In the genomic region with DNA sequence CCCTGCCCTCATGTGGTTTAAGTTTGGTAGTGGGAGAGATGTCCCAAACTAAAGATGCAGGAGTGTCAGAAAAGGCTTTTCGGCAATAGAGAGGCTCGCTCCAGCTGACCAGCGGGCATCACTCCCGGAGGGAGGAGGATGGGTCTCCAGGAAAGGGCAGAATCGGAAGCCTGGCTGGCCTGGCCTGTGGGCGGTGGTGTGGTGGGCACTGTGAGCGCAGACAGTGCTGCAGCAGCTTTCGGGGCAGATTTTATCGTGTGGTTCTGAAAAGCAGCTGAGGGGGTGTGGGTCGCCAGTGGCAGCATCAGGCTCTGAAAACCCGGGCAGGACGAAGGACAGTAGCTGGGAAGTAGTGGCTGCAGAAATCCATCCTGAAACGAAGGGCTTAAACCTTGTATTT, we compare ENCODE assay signal across 23 cellular contexts. TPM values are rescaled to one million over a fixed set of nuclear protein-coding genes. Genes with fewer than 3 reads are reported as not detected.
DNase-seq lines count a peak whose midpoint lies in the region; ATAC-seq and TF ChIP-seq lines count a peak whose summit lies in the region.
"Had no signal": no experiment of that assay in that cellular context is flagged by ENCODE, and none has a peak within 500 bp of the region (broad histone marks: within the 10 kb centered on the region; RNA-seq: fewer than 3 reads in every experiment).

No MANE protein-coding gene starts in this region.

- H3K27ac Mint-ChIP-seq in activated CD8-positive, alpha-beta T cell treated with anti-CD3 and anti-CD28 coated beads for 36 hours: peak overlapping the region; percentile 25
- H3K27ac Mint-ChIP-seq in activated CD8-positive, alpha-beta T cell treated with anti-CD3 and anti-CD28 coated beads, Interleukin-2, amount 10 ng/mL, durations not matched to agents 7 days and 5 days: no peak overlapping the region
- peak overlapping the region; percentile 7 for H3K27ac Mint-ChIP-seq in activated T-helper 1 cell treated with anti-CD3 and anti-CD28 coated beads, Interleukin-12 subunit alpha, Interleukin-12 subunit beta, Interleukin-2, Interleukin-4 antibody, amounts not matched to agents 30 ng/mL and 10 ng/mL and 1 ng/mL, durations not matched to agents 14 hours and 24 hours and 36 hours
- H3K27ac Mint-ChIP-seq in naive thymus-derived CD4-positive, alpha-beta T cell: peak overlapping the region in 7 of 9 donors; percentile 34 to 83 (median 71)
- H3K27ac Mint-ChIP-seq: B cell, GM23338 had no signal

- no peak overlapping the region for H3K4me3 Mint-ChIP-seq in activated CD8-positive, alpha-beta T cell treated with anti-CD3 and anti-CD28 coated beads for 36 hours
- H3K4me3 Mint-ChIP-seq in activated CD8-positive, alpha-beta T cell treated with anti-CD3 and anti-CD28 coated beads, Interleukin-2, amount 10 ng/mL, durations not matched to agents 7 days and 5 days: no peak overlapping the region
- H3K4me3 Mint-ChIP-seq in activated T-helper 1 cell treated with anti-CD3 and anti-CD28 coated beads, Interleukin-12 subunit alpha, Interleukin-12 subunit beta, Interleukin-2, Interleukin-4 antibody, amounts not matched to agents 30 ng/mL and 10 ng/mL and 1 ng/mL, durations not matched to agents 14 hours and 24 hours and 36 hours: no peak overlapping the region
- H3K4me3 Mint-ChIP-seq in naive thymus-derived CD4-positive, alpha-beta T cell: peak overlapping the region in 1 of 10 donors; percentile 4
- H3K4me3 Mint-ChIP-seq: B cell; CD4-positive, alpha-beta memory T cell; GM23338 had no signal

- peaks cover 78% of the 10 kb centered on the region for H3K36me3 Mint-ChIP-seq in activated CD8-positive, alpha-beta T cell treated with anti-CD3 and anti-CD28 coated beads for 36 hours (ENCODE audit: low read depth)
- peaks cover 59% of the 10 kb centered on the region for H3K36me3 Mint-ChIP-seq in activated CD8-positive, alpha-beta T cell treated with anti-CD3 and anti-CD28 coated beads, Interleukin-2, amount 10 ng/mL, durations not matched to agents 7 days and 5 days (ENCODE audit: low read depth)
- H3K36me3 Mint-ChIP-seq in activated T-helper 1 cell treated with anti-CD3 and anti-CD28 coated beads, Interleukin-12 subunit alpha, Interleukin-12 subunit beta, Interleukin-2, Interleukin-4 antibody, amounts not matched to agents 30 ng/mL and 10 ng/mL and 1 ng/mL, durations not matched to agents 14 hours and 24 hours and 36 hours (ENCODE audit: low read depth): peaks cover 53% of the 10 kb centered on the region
- H3K36me3 Mint-ChIP-seq in naive thymus-derived CD4-positive, alpha-beta T cell: peaks cover 0 to 43% (median 22%) of the 10 kb centered on the region in 5 donors

- H3K9me3 ChIP-seq in naive thymus-derived CD4-positive, alpha-beta T cell (ENCODE audit: control insufficient read depth in 2 of 3, low read length in 3 of 3): no peaks in the 10 kb centered on the region

- DNase-seq in activated CD8-positive, alpha-beta T cell treated with anti-CD3 and anti-CD28 coated beads for 36 hours: no peak
- DNase-seq in activated CD8-positive, alpha-beta T cell treated with anti-CD3 and anti-CD28 coated beads, Interleukin-2, amount 10 ng/mL, durations not matched to agents 7 days and 5 days: no peak
- peak; percentile 14 for DNase-seq in 8988T
- no peak for DNase-seq in activated T-helper 1 cell treated with anti-CD3 and anti-CD28 coated beads, Interleukin-12 subunit alpha, Interleukin-12 subunit beta, Interleukin-2, Interleukin-4 antibody, amounts not matched to agents 30 ng/mL and 10 ng/mL and 1 ng/mL, durations not matched to agents 14 hours and 24 hours and 36 hours (ENCODE audit: low spot score)
- no peak for DNase-seq in naive thymus-derived CD4-positive, alpha-beta T cell
- DNase-seq in medulla oblongata (ENCODE audit: extremely low spot score): no peak
- no peak for DNase-seq in activated T-cell treated with anti-CD3 and anti-CD28 coated beads, Interleukin-2, amount 50 U/mL, for 48 hours
- DNase-seq: Calu3; CD4-positive, alpha-beta memory T cell; DMS53; EL; MM.1S; NCI-H1092; NCI-H1436 treated with DMSO at 0.1 percent for 48 hours; NCI-H2029; NCI-H345; NCI-H526; PC-3 had no signal

- intact Hi-C loops in activated CD8-positive, alpha-beta T cell treated with anti-CD3 and anti-CD28 coated beads for 36 hours (cut with micrococcal nuclease): no loop called here
- intact Hi-C loops in activated T-helper 1 cell treated with anti-CD3 and anti-CD28 coated beads, Interleukin-12 subunit alpha, Interleukin-12 subunit beta, Interleukin-2, Interleukin-4 antibody, amounts not matched to agents 30 ng/mL and 10 ng/mL and 1 ng/mL, durations not matched to agents 14 hours and 24 hours and 36 hours (cut with micrococcal nuclease): no loop called here
- intact Hi-C loops in naive thymus-derived CD4-positive, alpha-beta T cell (cut with micrococcal nuclease): no loop called here

- POLR2A ChIA-PET in activated CD8-positive, alpha-beta T cell treated with anti-CD3 and anti-CD28 coated beads for 36 hours (lab: Charles Lee): no interaction called here
- POLR2A ChIA-PET in activated CD8-positive, alpha-beta T cell treated with anti-CD3 and anti-CD28 coated beads, Interleukin-2, amount 10 ng/mL, durations not matched to agents 7 days and 5 days (lab: Charles Lee): no interaction called here
- POLR2A ChIA-PET in naive thymus-derived CD4-positive, alpha-beta T cell (lab: Charles Lee): no interaction called here

- H3K36me3 ChIP-seq in naive thymus-derived CD4-positive, alpha-beta T cell (ENCODE audit: control insufficient read depth in 2 of 3, insufficient read depth in 3 of 3, low read length in 3 of 3): peaks cover 0 to 41% (median 4%) of the 10 kb centered on the region in 3 experiments

- no peak for TF ChIP-seq CTCF in activated CD8-positive, alpha-beta T cell treated with anti-CD3 and anti-CD28 coated beads for 36 hours (IDR thresholded peaks at IDR 0.05)

- H3K27me3 ChIP-seq in naive thymus-derived CD4-positive, alpha-beta T cell (ENCODE audit: control insufficient read depth in 2 of 2, insufficient read depth in 2 of 2, low read length in 2 of 2): no peaks in the 10 kb centered on the region

- no peak for ATAC-seq in activated CD8-positive, alpha-beta T cell treated with anti-CD3 and anti-CD28 coated beads for 36 hours
- ATAC-seq in activated CD8-positive, alpha-beta T cell treated with anti-CD3 and anti-CD28 coated beads, Interleukin-2, amount 10 ng/mL, durations not matched to agents 7 days and 5 days: no peak
- no peak for ATAC-seq in naive thymus-derived CD4-positive, alpha-beta T cell
- ATAC-seq in GM18868 (IDR thresholded peaks at IDR 0.05; ENCODE audit: unreplicated experiment): no peak
- ATAC-seq: GM12878, GM23338, HCT116, PC-3 had no signal

- CTCF ChIA-PET in activated CD8-positive, alpha-beta T cell treated with anti-CD3 and anti-CD28 coated beads for 36 hours (lab: Charles Lee): interaction anchor here (1.7 kb wide), 1 partner anchor 54 kb away, joined by 8 read pairs; no protein-coding TSS in a partner anchor
- CTCF ChIA-PET in activated CD8-positive, alpha-beta T cell treated with anti-CD3 and anti-CD28 coated beads, Interleukin-2, amount 10 ng/mL, durations not matched to agents 7 days and 5 days (lab: Charles Lee): no interaction called here
- CTCF ChIA-PET in naive thymus-derived CD4-positive, alpha-beta T cell (lab: Charles Lee): no interaction called here

- H3K9me3 Mint-ChIP-seq in activated CD8-positive, alpha-beta T cell treated with anti-CD3 and anti-CD28 coated beads for 36 hours: no peaks in the 10 kb centered on the region
- H3K9me3 Mint-ChIP-seq in activated CD8-positive, alpha-beta T cell treated with anti-CD3 and anti-CD28 coated beads, Interleukin-2, amount 10 ng/mL, durations not matched to agents 7 days and 5 days (ENCODE audit: insufficient read depth): no peaks in the 10 kb centered on the region
- no peaks in the 10 kb centered on the region for H3K9me3 Mint-ChIP-seq in activated T-helper 1 cell treated with anti-CD3 and anti-CD28 coated beads, Interleukin-12 subunit alpha, Interleukin-12 subunit beta, Interleukin-2, Interleukin-4 antibody, amounts not matched to agents 30 ng/mL and 10 ng/mL and 1 ng/mL, durations not matched to agents 14 hours and 24 hours and 36 hours
- peaks cover 0 to 1% (median 0%) of the 10 kb centered on the region in 11 donors for H3K9me3 Mint-ChIP-seq in naive thymus-derived CD4-positive, alpha-beta T cell
- H3K9me3 Mint-ChIP-seq: CD4-positive, alpha-beta memory T cell; GM23338 had no signal

- no peaks in the 10 kb centered on the region for H3K27me3 Mint-ChIP-seq in activated CD8-positive, alpha-beta T cell treated with anti-CD3 and anti-CD28 coated beads for 36 hours
- H3K27me3 Mint-ChIP-seq in activated CD8-positive, alpha-beta T cell treated with anti-CD3 and anti-CD28 coated beads, Interleukin-2, amount 10 ng/mL, durations not matched to agents 7 days and 5 days (ENCODE audit: low read depth): no peaks in the 10 kb centered on the region
- H3K27me3 Mint-ChIP-seq in activated T-helper 1 cell treated with anti-CD3 and anti-CD28 coated beads, Interleukin-12 subunit alpha, Interleukin-12 subunit beta, Interleukin-2, Interleukin-4 antibody, amounts not matched to agents 30 ng/mL and 10 ng/mL and 1 ng/mL, durations not matched to agents 14 hours and 24 hours and 36 hours (ENCODE audit: insufficient read depth): no peaks in the 10 kb centered on the region
- no peaks in the 10 kb centered on the region for H3K27me3 Mint-ChIP-seq in naive thymus-derived CD4-positive, alpha-beta T cell
- H3K27me3 Mint-ChIP-seq: B cell; CD4-positive, alpha-beta memory T cell had no signal

- H3K4me1 Mint-ChIP-seq in activated CD8-positive, alpha-beta T cell treated with anti-CD3 and anti-CD28 coated beads for 36 hours (ENCODE audit: low read depth): peaks cover 57% of the 10 kb centered on the region
- peaks cover 54% of the 10 kb centered on the region for H3K4me1 Mint-ChIP-seq in activated CD8-positive, alpha-beta T cell treated with anti-CD3 and anti-CD28 coated beads, Interleukin-2, amount 10 ng/mL, durations not matched to agents 7 days and 5 days (ENCODE audit: low read depth)
- H3K4me1 Mint-ChIP-seq in activated T-helper 1 cell treated with anti-CD3 and anti-CD28 coated beads, Interleukin-12 subunit alpha, Interleukin-12 subunit beta, Interleukin-2, Interleukin-4 antibody, amounts not matched to agents 30 ng/mL and 10 ng/mL and 1 ng/mL, durations not matched to agents 14 hours and 24 hours and 36 hours (ENCODE audit: low read depth): peaks cover 53% of the 10 kb centered on the region
- H3K4me1 Mint-ChIP-seq in naive thymus-derived CD4-positive, alpha-beta T cell: peaks cover 38 to 72% (median 71%) of the 10 kb centered on the region in 7 donors

- H3K4me1 ChIP-seq in naive thymus-derived CD4-positive, alpha-beta T cell (ENCODE audit: control insufficient read depth in 2 of 2, insufficient read depth in 2 of 2, low read length in 2 of 2): peaks cover 23 to 47% of the 10 kb centered on the region in 2 donors

- H3K27ac ChIP-seq in naive thymus-derived CD4-positive, alpha-beta T cell (ENCODE audit: low read depth, low read length): no peak overlapping the region

- no peak overlapping the region for H3K4me3 ChIP-seq in naive thymus-derived CD4-positive, alpha-beta T cell (ENCODE audit: low read length)
- H3K4me3 ChIP-seq: GM12878, GM23338 had no signal

RNA-seq across cellular contexts. Expression of gene BNIP3, which starts 12.8 kb away (rescaled TPM):
- 100 to 1,000 TPM; 207 to 216 TPM for total RNA-seq in activated CD8-positive, alpha-beta T cell treated with anti-CD3 and anti-CD28 coated beads for 36 hours
- total RNA-seq in activated CD8-positive, alpha-beta T cell treated with anti-CD3 and anti-CD28 coated beads, Interleukin-2, amount 10 ng/mL, durations not matched to agents 7 days and 5 days: 10 to 100 TPM; 61.5 to 62.9 TPM
- 43.0 and 48.9 TPM in 2 replicates for total RNA-seq in activated T-helper 1 cell treated with anti-CD3 and anti-CD28 coated beads, Interleukin-12 subunit alpha, Interleukin-12 subunit beta, Interleukin-2, Interleukin-4 antibody, amounts not matched to agents 30 ng/mL and 10 ng/mL and 1 ng/mL, durations not matched to agents 14 hours and 24 hours and 36 hours
- total RNA-seq in naive thymus-derived CD4-positive, alpha-beta T cell: 10 to 100 TPM; 17.7 to 81.7 (median 39.3) TPM
- polyA plus RNA-seq in naive thymus-derived CD4-positive, alpha-beta T cell: 10 to 100 TPM; 40.5 to 41.5 TPM
